ENCODE assay signal across 2 cellular contexts in genomic region chr5:133247145-133247709, GRCh38.
A peak's percentile ranks its signal among the peaks of the same experiment; 100 is the strongest.
TF ChIP-seq lines count a peak whose summit lies in the region.

No MANE protein-coding gene starts in this region.

TF ChIP-seq in A549, 52 proteins besides CTCF, POLR2A, EP300 and RAD21:
- TF ChIP-seq NPAS2 (CRISPR knock-in tag; IDR thresholded peaks at IDR 0.05; ENCODE audit: borderline replicate concordance), result no peak
- TF ChIP-seq, protein P1, sequence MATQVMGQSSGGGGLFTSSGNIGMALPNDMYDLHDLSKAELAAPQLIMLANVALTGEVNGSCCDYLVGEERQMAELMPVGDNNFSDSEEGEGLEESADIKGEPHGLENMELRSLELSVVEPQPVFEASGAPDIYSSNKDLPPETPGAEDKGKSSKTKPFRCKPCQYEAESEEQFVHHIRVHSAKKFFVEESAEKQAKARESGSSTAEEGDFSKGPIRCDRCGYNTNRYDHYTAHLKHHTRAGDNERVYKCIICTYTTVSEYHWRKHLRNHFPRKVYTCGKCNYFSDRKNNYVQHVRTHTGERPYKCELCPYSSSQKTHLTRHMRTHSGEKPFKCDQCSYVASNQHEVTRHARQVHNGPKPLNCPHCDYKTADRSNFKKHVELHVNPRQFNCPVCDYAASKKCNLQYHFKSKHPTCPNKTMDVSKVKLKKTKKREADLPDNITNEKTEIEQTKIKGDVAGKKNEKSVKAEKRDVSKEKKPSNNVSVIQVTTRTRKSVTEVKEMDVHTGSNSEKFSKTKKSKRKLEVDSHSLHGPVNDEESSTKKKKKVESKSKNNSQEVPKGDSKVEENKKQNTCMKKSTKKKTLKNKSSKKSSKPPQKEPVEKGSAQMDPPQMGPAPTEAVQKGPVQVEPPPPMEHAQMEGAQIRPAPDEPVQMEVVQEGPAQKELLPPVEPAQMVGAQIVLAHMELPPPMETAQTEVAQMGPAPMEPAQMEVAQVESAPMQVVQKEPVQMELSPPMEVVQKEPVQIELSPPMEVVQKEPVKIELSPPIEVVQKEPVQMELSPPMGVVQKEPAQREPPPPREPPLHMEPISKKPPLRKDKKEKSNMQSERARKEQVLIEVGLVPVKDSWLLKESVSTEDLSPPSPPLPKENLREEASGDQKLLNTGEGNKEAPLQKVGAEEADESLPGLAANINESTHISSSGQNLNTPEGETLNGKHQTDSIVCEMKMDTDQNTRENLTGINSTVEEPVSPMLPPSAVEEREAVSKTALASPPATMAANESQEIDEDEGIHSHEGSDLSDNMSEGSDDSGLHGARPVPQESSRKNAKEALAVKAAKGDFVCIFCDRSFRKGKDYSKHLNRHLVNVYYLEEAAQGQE (IDR thresholded peaks at IDR 0.05), result peak; percentile 63; the same call in 1 of the 2 replicates
TF ChIP-seq in A549: peak in this region for 1.

TF ChIP-seq in IMR-90, 13 proteins besides CTCF, POLR2A, EP300 and RAD21:
- no peak for TF ChIP-seq CHD1 (IDR thresholded peaks at IDR 0.05; ENCODE audit: low read depth, low read length)
- TF ChIP-seq ELK1 (IDR thresholded peaks at IDR 0.05; ENCODE audit: borderline replicate concordance, low read depth, low read length), result no peak
- no peak for TF ChIP-seq SMC3 (IDR thresholded peaks at IDR 0.05; ENCODE audit: low read depth, low read length)
- no peak for TF ChIP-seq FOS (IDR thresholded peaks at IDR 0.05; ENCODE audit: low read depth, low read length)
- TF ChIP-seq, protein P2, sequence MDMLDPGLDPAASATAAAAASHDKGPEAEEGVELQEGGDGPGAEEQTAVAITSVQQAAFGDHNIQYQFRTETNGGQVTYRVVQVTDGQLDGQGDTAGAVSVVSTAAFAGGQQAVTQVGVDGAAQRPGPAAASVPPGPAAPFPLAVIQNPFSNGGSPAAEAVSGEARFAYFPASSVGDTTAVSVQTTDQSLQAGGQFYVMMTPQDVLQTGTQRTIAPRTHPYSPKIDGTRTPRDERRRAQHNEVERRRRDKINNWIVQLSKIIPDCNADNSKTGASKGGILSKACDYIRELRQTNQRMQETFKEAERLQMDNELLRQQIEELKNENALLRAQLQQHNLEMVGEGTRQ (IDR thresholded peaks at IDR 0.05; ENCODE audit: low read depth, low read length), result no peak
- no peak for TF ChIP-seq CEBPB (IDR thresholded peaks at IDR 0.05; ENCODE audit: low read depth, low read length)
- TF ChIP-seq MAFK (IDR thresholded peaks at IDR 0.05; ENCODE audit: low read depth, low read length), result no peak
